12 cellular contexts compared by ENCODE assay signal in genomic region chr2:23602113-23602512, GRCh38.
DNase-seq lines count a peak whose midpoint lies in the region; ATAC-seq and TF ChIP-seq lines count a peak whose summit lies in the region.
"Had no signal": no experiment of that assay in that cellular context is flagged by ENCODE, and none has a peak within 500 bp of the region (broad histone marks: within the 10 kb centered on the region; RNA-seq: fewer than 3 reads in every experiment).

No MANE protein-coding gene starts in this region.

- H3K9me3 ChIP-seq in A673 (ENCODE audit: low read depth, low read length, poor library complexity, severe bottlenecking) (no peaks in the 10 kb centered on the region), MG63 (peaks cover 9% of the 10 kb centered on the region)

- H3K36me3 ChIP-seq in A673 (ENCODE audit: insufficient read depth, low read length, poor library complexity, severe bottlenecking) (no peaks in the 10 kb centered on the region), MG63 (no peaks in the 10 kb centered on the region; the same call in 1 of the 2 replicates)

- H3K4me3 ChIP-seq in A673 (ENCODE audit: low read depth, low read length, poor library complexity, severe bottlenecking) = no peak overlapping the region
- no peak overlapping the region for H3K4me3 ChIP-seq in MG63
- H3K4me3 ChIP-seq in epithelial cell of esophagus (ENCODE audit: low read length) = no peak overlapping the region

- TF ChIP-seq CTCF in A673 (conservative IDR thresholded peaks at IDR 0.05; ENCODE audit: low read depth, low read length) (no peak), epithelial cell of esophagus (IDR thresholded peaks at IDR 0.05; ENCODE audit: insufficient read depth, low read depth, low read length, missing control alignments) (no peak)

- DNase-seq in A673 (ENCODE audit: low spot score) (peak; percentile 77), MG63 (peak; percentile 93), epithelial cell of esophagus (ENCODE audit: low read depth) (peak; percentile 73), myocyte (ENCODE audit: low read depth) (peak; percentile 93), mesenteric fat pad (ENCODE audit: low spot score) (no peak), GF-D8 (lab: John Stamatoyannopoulos, UW) (no peak)
- DNase-seq: central memory CD4-positive, alpha-beta T cell; NCI-H1694; SHP77; stimulated activated naive B cell treated with anti-CD40 and anti-IgM and Interleukin-4, amounts not matched to agents 10 μg/mL and 1 μg/mL and 100 μg/mL, for 72 hours had no signal

- no peaks in the 10 kb centered on the region for H3K27me3 ChIP-seq in A673 (replicated peaks; ENCODE audit: insufficient read depth, low read depth, low read length, poor library complexity)
- H3K27me3 ChIP-seq in MG63 = no peaks in the 10 kb centered on the region

- intact Hi-C loops in A673 (cut with micrococcal nuclease; ENCODE audit: unreplicated experiment) = no loop called here

- BruUV-seq in A673 (replicated peaks; lab: Mats Ljungman, UMichigan) = no TSS peak

- no peaks in the 10 kb centered on the region for H3K4me1 ChIP-seq in A673 (ENCODE audit: insufficient read depth, low read length, poor library complexity, severe bottlenecking)

- POLR2A ChIA-PET in A673 (lab: Charles Lee; ENCODE audit: low non-redundant PET) = no interaction called here

- H3K27ac ChIP-seq in A673 (ENCODE audit: low read depth, low read length, poor library complexity, severe bottlenecking) = peak overlapping the region; percentile 4

- ATAC-seq in GM21529 (IDR thresholded peaks at IDR 0.05; ENCODE audit: unreplicated experiment) = no peak
- ATAC-seq in HG03442 (IDR thresholded peaks at IDR 0.05; ENCODE audit: unreplicated experiment) = no peak

- CTCF ChIA-PET in A673 (lab: Charles Lee) = no interaction called here

Comparison
In these comparisons a context has a peak if more than half of its experiments do, and no peak if none do; other contexts are left out.
1. DNase-seq: peak in A673 (single experiment), MG63 (single experiment), epithelial cell of esophagus (single experiment) and myocyte (single experiment); none in mesenteric fat pad (single experiment) and GF-D8 (single experiment).